ENCODE assay signal across 1 cellular context in the genomic region with DNA sequence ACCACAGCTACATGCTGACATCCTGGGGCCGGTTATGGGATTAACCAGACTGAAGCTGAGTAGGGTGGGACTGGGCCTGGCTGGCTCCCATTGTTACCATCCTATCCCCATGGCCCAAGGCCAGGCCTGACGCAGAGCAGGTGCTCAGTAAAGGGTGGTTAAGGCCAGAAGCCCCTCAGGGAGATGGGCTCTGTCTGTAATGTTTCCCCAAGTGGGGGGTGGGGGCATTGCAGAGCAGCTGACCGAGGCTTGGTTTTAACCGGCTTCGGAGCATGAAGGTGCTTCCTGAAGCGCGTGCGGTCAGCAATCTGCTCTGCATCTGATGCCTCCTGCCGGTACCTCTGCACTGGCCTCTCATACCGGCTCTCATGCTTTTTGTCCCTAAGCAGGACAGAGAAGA.
TF ChIP-seq lines count a peak whose summit lies in the region.

No MANE protein-coding gene starts in this region.

TF ChIP-seq in GM23338, 12 proteins besides CTCF, POLR2A, EP300 and RAD21 (continued from another document):
- TF ChIP-seq, protein P1, sequence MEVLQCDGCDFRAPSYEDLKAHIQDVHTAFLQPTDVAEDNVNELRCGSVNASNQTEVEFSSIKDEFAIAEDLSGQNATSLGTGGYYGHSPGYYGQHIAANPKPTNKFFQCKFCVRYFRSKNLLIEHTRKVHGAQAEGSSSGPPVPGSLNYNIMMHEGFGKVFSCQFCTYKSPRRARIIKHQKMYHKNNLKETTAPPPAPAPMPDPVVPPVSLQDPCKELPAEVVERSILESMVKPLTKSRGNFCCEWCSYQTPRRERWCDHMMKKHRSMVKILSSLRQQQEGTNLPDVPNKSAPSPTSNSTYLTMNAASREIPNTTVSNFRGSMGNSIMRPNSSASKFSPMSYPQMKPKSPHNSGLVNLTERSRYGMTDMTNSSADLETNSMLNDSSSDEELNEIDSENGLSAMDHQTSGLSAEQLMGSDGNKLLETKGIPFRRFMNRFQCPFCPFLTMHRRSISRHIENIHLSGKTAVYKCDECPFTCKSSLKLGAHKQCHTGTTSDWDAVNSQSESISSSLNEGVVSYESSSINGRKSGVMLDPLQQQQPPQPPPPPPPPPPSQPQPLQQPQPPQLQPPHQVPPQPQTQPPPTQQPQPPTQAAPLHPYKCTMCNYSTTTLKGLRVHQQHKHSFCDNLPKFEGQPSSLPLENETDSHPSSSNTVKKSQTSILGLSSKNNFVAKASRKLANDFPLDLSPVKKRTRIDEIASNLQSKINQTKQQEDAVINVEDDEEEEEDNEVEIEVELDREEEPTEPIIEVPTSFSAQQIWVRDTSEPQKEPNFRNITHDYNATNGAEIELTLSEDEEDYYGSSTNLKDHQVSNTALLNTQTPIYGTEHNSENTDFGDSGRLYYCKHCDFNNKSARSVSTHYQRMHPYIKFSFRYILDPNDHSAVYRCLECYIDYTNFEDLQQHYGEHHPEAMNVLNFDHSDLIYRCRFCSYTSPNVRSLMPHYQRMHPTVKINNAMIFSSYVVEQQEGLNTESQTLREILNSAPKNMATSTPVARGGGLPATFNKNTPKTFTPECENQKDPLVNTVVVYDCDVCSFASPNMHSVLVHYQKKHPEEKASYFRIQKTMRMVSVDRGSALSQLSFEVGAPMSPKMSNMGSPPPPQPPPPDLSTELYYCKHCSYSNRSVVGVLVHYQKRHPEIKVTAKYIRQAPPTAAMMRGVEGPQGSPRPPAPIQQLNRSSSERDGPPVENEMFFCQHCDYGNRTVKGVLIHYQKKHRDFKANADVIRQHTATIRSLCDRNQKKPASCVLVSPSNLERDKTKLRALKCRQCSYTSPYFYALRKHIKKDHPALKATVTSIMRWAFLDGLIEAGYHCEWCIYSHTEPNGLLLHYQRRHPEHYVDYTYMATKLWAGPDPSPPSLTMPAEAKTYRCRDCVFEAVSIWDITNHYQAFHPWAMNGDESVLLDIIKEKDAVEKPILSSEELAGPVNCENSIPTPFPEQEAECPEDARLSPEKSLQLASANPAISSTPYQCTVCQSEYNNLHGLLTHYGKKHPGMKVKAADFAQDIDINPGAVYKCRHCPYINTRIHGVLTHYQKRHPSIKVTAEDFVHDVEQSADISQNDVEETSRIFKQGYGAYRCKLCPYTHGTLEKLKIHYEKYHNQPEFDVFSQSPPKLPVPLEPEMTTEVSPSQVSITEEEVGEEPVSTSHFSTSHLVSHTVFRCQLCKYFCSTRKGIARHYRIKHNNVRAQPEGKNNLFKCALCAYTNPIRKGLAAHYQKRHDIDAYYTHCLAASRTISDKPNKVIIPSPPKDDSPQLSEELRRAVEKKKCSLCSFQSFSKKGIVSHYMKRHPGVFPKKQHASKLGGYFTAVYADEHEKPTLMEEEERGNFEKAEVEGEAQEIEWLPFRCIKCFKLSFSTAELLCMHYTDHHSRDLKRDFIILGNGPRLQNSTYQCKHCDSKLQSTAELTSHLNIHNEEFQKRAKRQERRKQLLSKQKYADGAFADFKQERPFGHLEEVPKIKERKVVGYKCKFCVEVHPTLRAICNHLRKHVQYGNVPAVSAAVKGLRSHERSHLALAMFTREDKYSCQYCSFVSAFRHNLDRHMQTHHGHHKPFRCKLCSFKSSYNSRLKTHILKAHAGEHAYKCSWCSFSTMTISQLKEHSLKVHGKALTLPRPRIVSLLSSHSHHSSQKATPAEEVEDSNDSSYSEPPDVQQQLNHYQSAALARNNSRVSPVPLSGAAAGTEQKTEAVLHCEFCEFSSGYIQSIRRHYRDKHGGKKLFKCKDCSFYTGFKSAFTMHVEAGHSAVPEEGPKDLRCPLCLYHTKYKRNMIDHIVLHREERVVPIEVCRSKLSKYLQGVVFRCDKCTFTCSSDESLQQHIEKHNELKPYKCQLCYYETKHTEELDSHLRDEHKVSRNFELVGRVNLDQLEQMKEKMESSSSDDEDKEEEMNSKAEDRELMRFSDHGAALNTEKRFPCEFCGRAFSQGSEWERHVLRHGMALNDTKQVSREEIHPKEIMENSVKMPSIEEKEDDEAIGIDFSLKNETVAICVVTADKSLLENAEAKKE (CRISPR knock-in tag; IDR thresholded peaks at IDR 0.05): no peak
- TF ChIP-seq JUNB (IDR thresholded peaks at IDR 0.05; ENCODE audit: unreplicated experiment) (no peak), NANOG (IDR thresholded peaks at IDR 0.05; ENCODE audit: borderline replicate concordance) (no peak)
- TF ChIP-seq, protein P2, sequence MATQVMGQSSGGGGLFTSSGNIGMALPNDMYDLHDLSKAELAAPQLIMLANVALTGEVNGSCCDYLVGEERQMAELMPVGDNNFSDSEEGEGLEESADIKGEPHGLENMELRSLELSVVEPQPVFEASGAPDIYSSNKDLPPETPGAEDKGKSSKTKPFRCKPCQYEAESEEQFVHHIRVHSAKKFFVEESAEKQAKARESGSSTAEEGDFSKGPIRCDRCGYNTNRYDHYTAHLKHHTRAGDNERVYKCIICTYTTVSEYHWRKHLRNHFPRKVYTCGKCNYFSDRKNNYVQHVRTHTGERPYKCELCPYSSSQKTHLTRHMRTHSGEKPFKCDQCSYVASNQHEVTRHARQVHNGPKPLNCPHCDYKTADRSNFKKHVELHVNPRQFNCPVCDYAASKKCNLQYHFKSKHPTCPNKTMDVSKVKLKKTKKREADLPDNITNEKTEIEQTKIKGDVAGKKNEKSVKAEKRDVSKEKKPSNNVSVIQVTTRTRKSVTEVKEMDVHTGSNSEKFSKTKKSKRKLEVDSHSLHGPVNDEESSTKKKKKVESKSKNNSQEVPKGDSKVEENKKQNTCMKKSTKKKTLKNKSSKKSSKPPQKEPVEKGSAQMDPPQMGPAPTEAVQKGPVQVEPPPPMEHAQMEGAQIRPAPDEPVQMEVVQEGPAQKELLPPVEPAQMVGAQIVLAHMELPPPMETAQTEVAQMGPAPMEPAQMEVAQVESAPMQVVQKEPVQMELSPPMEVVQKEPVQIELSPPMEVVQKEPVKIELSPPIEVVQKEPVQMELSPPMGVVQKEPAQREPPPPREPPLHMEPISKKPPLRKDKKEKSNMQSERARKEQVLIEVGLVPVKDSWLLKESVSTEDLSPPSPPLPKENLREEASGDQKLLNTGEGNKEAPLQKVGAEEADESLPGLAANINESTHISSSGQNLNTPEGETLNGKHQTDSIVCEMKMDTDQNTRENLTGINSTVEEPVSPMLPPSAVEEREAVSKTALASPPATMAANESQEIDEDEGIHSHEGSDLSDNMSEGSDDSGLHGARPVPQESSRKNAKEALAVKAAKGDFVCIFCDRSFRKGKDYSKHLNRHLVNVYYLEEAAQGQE (IDR thresholded peaks at IDR 0.05; ENCODE audit: unreplicated experiment): no peak
